Comparison of ENCODE assay signal across 12 cellular contexts in genomic region chr22:25282346-25282670, GRCh38.
DNase-seq lines count a peak whose midpoint lies in the region; ATAC-seq and TF ChIP-seq lines count a peak whose summit lies in the region.
"Had no signal": no experiment of that assay in that cellular context is flagged by ENCODE, and none has a peak within 500 bp of the region (broad histone marks: within the 10 kb centered on the region; RNA-seq: fewer than 3 reads in every experiment).

No MANE protein-coding gene starts in this region.

- H3K4me1 Mint-ChIP-seq in chondrocyte (ENCODE audit: low read depth): peaks cover 7% of the 10 kb centered on the region
- H3K4me1 Mint-ChIP-seq in naive B cell: peaks cover 21 to 36% (median 26%) of the 10 kb centered on the region in 3 donors

- intact Hi-C loops in vagina (cut with DNase I): no loop called here

- no peak overlapping the region for H3K4me3 ChIP-seq in BE2C (ENCODE audit: low read depth, low read length)
- no peak overlapping the region for H3K4me3 ChIP-seq in vagina
- H3K4me3 ChIP-seq: BLaER1, lower lobe of right lung had no signal

- CTCF ChIA-PET in HEK293T (lab: Yijun Ruan, JAX): interaction anchor here (0.6 to 2.2 kb wide), 3 partner anchors 9 to 51 kb away, joined by 3 to 9 read pairs (median 8); no protein-coding TSS in a partner anchor

- H3K4me1 ChIP-seq in BE2C (no peaks in the 10 kb centered on the region), vagina (no peaks in the 10 kb centered on the region)
- H3K4me1 ChIP-seq: lower lobe of right lung had no signal

- POLR2A ChIA-PET in HEK293T (lab: Yijun Ruan, JAX): interaction anchor here (1.1 kb wide), 1 partner anchor 9 kb away, joined by 3 read pairs; no protein-coding TSS in a partner anchor

- H3K36me3 Mint-ChIP-seq in chondrocyte (ENCODE audit: low read depth) (peaks cover 2% of the 10 kb centered on the region), naive B cell (peaks cover 0 to 17% of the 10 kb centered on the region in 2 donors)

- ATAC-seq in naive B cell (ENCODE audit: low read depth in 2 of 2) (peak in 1 of 2 donors; percentile 11), GM21529 (IDR thresholded peaks at IDR 0.05; ENCODE audit: unreplicated experiment) (no peak), GM21390 (IDR thresholded peaks at IDR 0.05; ENCODE audit: unreplicated experiment) (no peak)
- ATAC-seq: lower lobe of right lung had no signal

- no peak overlapping the region for H3K27ac Mint-ChIP-seq in chondrocyte (ENCODE audit: unreplicated experiment)
- peak overlapping the region in 1 of 6 donors; percentile 85 for H3K27ac Mint-ChIP-seq in naive B cell

- no peak for TF ChIP-seq CTCF in BE2C (IDR thresholded peaks at IDR 0.05; ENCODE audit: low read depth, low read length)
- no peak for TF ChIP-seq CTCF in chondrocyte (IDR thresholded peaks at IDR 0.05)
- TF ChIP-seq CTCF in vagina (IDR thresholded peaks at IDR 0.05): no peak

- DNase-seq in BE2C (peak; percentile 8), HEK293T (ENCODE audit: extremely low spot score) (peak; percentile 50), chondrocyte (ENCODE audit: low spot score) (no peak), naive B cell (no peak), vagina (ENCODE audit: extremely low spot score in 2 of 2) (no peak), HT-29 (ENCODE audit: low spot score) (no peak)
- DNase-seq: effector CD4-positive, alpha-beta T cell; lower lobe of right lung; stimulated activated CD4-positive, alpha-beta T cell treated with anti-CD3 and anti-CD28 coated beads, Interleukin-1b, Interleukin-23, amount 100 ng/mL, for 48 hours had no signal

- H3K27me3 Mint-ChIP-seq in chondrocyte (ENCODE audit: low read depth): peaks cover 63% of the 10 kb centered on the region
- H3K27me3 Mint-ChIP-seq in naive B cell: peaks cover 53 to 55% (median 53%) of the 10 kb centered on the region in 3 donors

- H3K9me3 ChIP-seq in BE2C (no peaks in the 10 kb centered on the region), vagina (no peaks in the 10 kb centered on the region)
- H3K9me3 ChIP-seq: lower lobe of right lung had no signal

- H3K9me3 Mint-ChIP-seq in chondrocyte (ENCODE audit: low read depth) (no peaks in the 10 kb centered on the region), naive B cell (no peaks in the 10 kb centered on the region)

- no peak for TF ChIP-seq POLR2A in vagina (IDR thresholded peaks at IDR 0.05)

- H3K4me3 Mint-ChIP-seq in chondrocyte (ENCODE audit: unreplicated experiment) (peak overlapping the region; percentile 62), naive B cell (peak overlapping the region in 7 of 8 donors; percentile 65 to 85 (median 79))

- peaks cover 44% of the 10 kb centered on the region for H3K27me3 ChIP-seq in BE2C
- H3K27me3 ChIP-seq in vagina: no peaks in the 10 kb centered on the region
- H3K27me3 ChIP-seq: BLaER1 had no signal

- no peaks in the 10 kb centered on the region for H3K36me3 ChIP-seq in BE2C
- no peaks in the 10 kb centered on the region for H3K36me3 ChIP-seq in vagina
- H3K36me3 ChIP-seq: BLaER1, lower lobe of right lung had no signal

- H3K27ac ChIP-seq in vagina: no peak overlapping the region
- H3K27ac ChIP-seq: BLaER1, lower lobe of right lung had no signal

TF ChIP-seq in HEK293T, 16 proteins besides CTCF, POLR2A, EP300 and RAD21:
- TF ChIP-seq NFRKB (IDR thresholded peaks at IDR 0.05) (no peak), L3MBTL2 (conservative IDR thresholded peaks at IDR 0.05) (no peak), SUZ12 (IDR thresholded peaks at IDR 0.05) (no peak), ZNF384 (IDR thresholded peaks at IDR 0.05) (no peak), TARDBP (IDR thresholded peaks at IDR 0.05) (no peak), FOXK2 (IDR thresholded peaks at IDR 0.05) (no peak), FOXM1 (IDR thresholded peaks at IDR 0.05; ENCODE audit: borderline replicate concordance) (no peak), LEF1 (IDR thresholded peaks at IDR 0.05; ENCODE audit: borderline replicate concordance) (no peak), ELF4 (IDR thresholded peaks at IDR 0.05) (no peak), PKNOX1 (IDR thresholded peaks at IDR 0.05) (no peak)
TF ChIP-seq in HEK293T: peak in this region for 0.

Comparison
In these comparisons a context has a peak if more than half of its experiments do, and no peak if none do; other contexts are left out.
1. DNase-seq: peak in BE2C (single experiment) and HEK293T (single experiment); none in chondrocyte (single experiment), naive B cell (single experiment), vagina (0 of 2) and HT-29 (single experiment).